Comparison of ENCODE assay signal across 6 cellular contexts in the genomic region with DNA sequence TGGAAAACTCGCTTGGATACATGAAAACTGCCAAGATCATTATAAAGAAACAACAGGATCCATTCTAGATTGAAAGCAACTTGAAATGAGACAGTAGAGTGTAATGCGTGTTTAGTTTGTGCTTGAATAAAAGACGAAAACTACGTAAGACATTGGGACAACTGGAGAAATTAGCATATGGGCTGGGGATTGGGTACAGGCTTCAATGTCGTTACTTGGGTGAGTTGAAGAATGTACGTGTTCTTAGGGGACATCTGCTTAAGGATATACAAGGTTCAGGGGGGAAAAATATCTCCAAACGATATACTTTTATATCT. TPM values are rescaled to one million over a fixed set of nuclear protein-coding genes. Genes with fewer than 3 reads are reported as not detected.
DNase-seq lines count a peak whose midpoint lies in the region; ATAC-seq and TF ChIP-seq lines count a peak whose summit lies in the region.

No MANE protein-coding gene starts in this region.

- TF ChIP-seq CTCF in cardiac fibroblast (IDR thresholded peaks at IDR 0.05; ENCODE audit: low read depth, low read length) (no peak), osteoblast (IDR thresholded peaks at IDR 0.05; ENCODE audit: extremely low read depth, low read depth, low read length) (no peak)

- DNase-seq in cardiac fibroblast (ENCODE audit: low read depth in 2 of 2) (no peak), osteoblast (ENCODE audit: insufficient read length, low spot score, missing footprints) (no peak), NCI-H524 treated with DMSO at 0.1 percent for 48 hours (lab: John Stamatoyannopoulos, UW) (no peak)
- DNase-seq in stimulated activated CD4-positive, alpha-beta T cell treated with anti-CD3 and anti-CD28 coated beads, Interleukin-4, amount 100 ng/mL, for 4 hours = no peak
- DNase-seq in stimulated activated naive CD4-positive, alpha-beta T cell treated with Interleukin-2 at 50 U/mL for 16 hours (lab: John Stamatoyannopoulos, UW) = no peak

- peak overlapping the region; percentile 94 for H3K27ac ChIP-seq in osteoblast (ENCODE audit: low read depth, low read length)

- ATAC-seq in HG02973 (IDR thresholded peaks at IDR 0.05; ENCODE audit: unreplicated experiment) = peak; percentile 9

- no peaks in the 10 kb centered on the region for H3K27me3 ChIP-seq in osteoblast (ENCODE audit: insufficient read depth, low read length)

- H3K4me1 ChIP-seq in osteoblast (ENCODE audit: insufficient read depth, low read length) = peaks cover 14% of the 10 kb centered on the region

- peak overlapping the region; percentile 82 for H3K4me2 ChIP-seq in osteoblast (ENCODE audit: insufficient read depth, low read length)

- H4K20me1 ChIP-seq in osteoblast (ENCODE audit: insufficient read depth, low read length) = peaks cover 13% of the 10 kb centered on the region

- H2AFZ ChIP-seq in osteoblast (ENCODE audit: low read length) = peak overlapping the region; percentile 72

- no peaks in the 10 kb centered on the region for H3K9me3 ChIP-seq in osteoblast (ENCODE audit: low read depth, low read length)

- peaks cover 52% of the 10 kb centered on the region for H3K79me2 ChIP-seq in osteoblast (ENCODE audit: insufficient read depth, low read length)

- H3K4me3 ChIP-seq in cardiac fibroblast (replicated peaks in 1 of 2; ENCODE audit: low read depth in 2 of 2, low read length in 2 of 2) = peak overlapping the region; percentile 91 to 98
- peak overlapping the region; percentile 96 for H3K4me3 ChIP-seq in osteoblast (ENCODE audit: insufficient read depth, low read length)

- H3K36me3 ChIP-seq in osteoblast (ENCODE audit: insufficient read depth, low read length) = peaks cover 40% of the 10 kb centered on the region

RNA-seq across cellular contexts. Expression of gene ERVK3-1, which starts 0.5 kb away (rescaled TPM):
- total RNA-seq in osteoblast = 23.9 and 29.3 TPM in 2 replicates

RNA-seq across cellular contexts. Expression of gene ZSCAN22, which starts 22.1 kb away (rescaled TPM):
- 2.5 and 3.5 TPM in 2 replicates for total RNA-seq in osteoblast

RNA-seq across cellular contexts. Expression of gene ZNF8, which starts 26.0 kb away (rescaled TPM):
- total RNA-seq in osteoblast = 8.7 and 8.8 TPM in 2 replicates

RNA-seq across cellular contexts. Expression of gene A1BG, which starts 48.6 kb away (rescaled TPM):
- total RNA-seq in osteoblast = 1.1 and 1.5 TPM in 2 replicates

RNA-seq across cellular contexts. Expression of gene ZNF497, which starts 57.8 kb away (rescaled TPM):
- total RNA-seq in osteoblast = 1.2 and 1.4 TPM in 2 replicates
